ENCODE assay signal across 28 cellular contexts in genomic region chr5:7983433-7983832, GRCh38.
A peak's percentile ranks its signal among the peaks of the same experiment; 100 is the strongest.
DNase-seq lines count a peak whose midpoint lies in the region; ATAC-seq and TF ChIP-seq lines count a peak whose summit lies in the region.
"Had no signal": no experiment of that assay in that cellular context is flagged by ENCODE, and none has a peak within 500 bp of the region (broad histone marks: within the 10 kb centered on the region; RNA-seq: fewer than 3 reads in every experiment).

No MANE protein-coding gene starts in this region.

- H3K36me3 Mint-ChIP-seq in WTC11: no peaks in the 10 kb centered on the region
- peaks cover 0 to 5% (median 0%) of the 10 kb centered on the region in 5 donors for H3K36me3 Mint-ChIP-seq in naive thymus-derived CD4-positive, alpha-beta T cell
- H3K36me3 Mint-ChIP-seq: CD8-positive, alpha-beta T cell had no signal

- H3K9me3 ChIP-seq in naive thymus-derived CD4-positive, alpha-beta T cell (ENCODE audit: control insufficient read depth in 2 of 3, low read length in 3 of 3): no peaks in the 10 kb centered on the region
- H3K9me3 ChIP-seq in ascending aorta: no peaks in the 10 kb centered on the region
- H3K9me3 ChIP-seq: A549, Caco-2, MG63, SJSA1 had no signal

- H3K36me3 ChIP-seq in H7 (replicated peaks; ENCODE audit: control insufficient read depth, insufficient read depth, low read length) (no peaks in the 10 kb centered on the region), ascending aorta (no peaks in the 10 kb centered on the region)
- no peaks in the 10 kb centered on the region for H3K36me3 ChIP-seq in naive thymus-derived CD4-positive, alpha-beta T cell (ENCODE audit: control insufficient read depth in 2 of 3, insufficient read depth in 3 of 3, low read length in 3 of 3)
- H3K36me3 ChIP-seq: MG63, SJSA1 had no signal

- intact Hi-C loops in naive thymus-derived CD4-positive, alpha-beta T cell (cut with micrococcal nuclease): no loop called here
- intact Hi-C loops in ascending aorta (cut with DNase I): no loop called here

- H3K27ac ChIP-seq in naive thymus-derived CD4-positive, alpha-beta T cell (ENCODE audit: low read depth, low read length): no peak overlapping the region
- no peak overlapping the region for H3K27ac ChIP-seq in ascending aorta
- H3K27ac ChIP-seq: A549, C4-2B, SJSA1 had no signal

- H3K27me3 ChIP-seq in H7 (ENCODE audit: control insufficient read depth, insufficient read depth, low read length) (no peaks in the 10 kb centered on the region), ascending aorta (no peaks in the 10 kb centered on the region)
- no peaks in the 10 kb centered on the region for H3K27me3 ChIP-seq in naive thymus-derived CD4-positive, alpha-beta T cell (ENCODE audit: control insufficient read depth in 2 of 2, insufficient read depth in 2 of 2, low read length in 2 of 2)
- H3K27me3 ChIP-seq: SJSA1 had no signal

- CTCF ChIA-PET in WTC11 (lab: Charles Lee): no interaction called here
- CTCF ChIA-PET in naive thymus-derived CD4-positive, alpha-beta T cell (lab: Charles Lee): no interaction called here

- POLR2A ChIA-PET in WTC11 (lab: Charles Lee): no interaction called here
- POLR2A ChIA-PET in naive thymus-derived CD4-positive, alpha-beta T cell (lab: Charles Lee): no interaction called here

- peak; percentile 30 for ATAC-seq in WTC11
- peak; percentile 26 for ATAC-seq in naive thymus-derived CD4-positive, alpha-beta T cell
- ATAC-seq in stimulated activated naive CD8-positive, alpha-beta T cell treated with anti-CD3 and anti-CD28 coated beads, Interleukin-15, Interleukin-2, amounts not matched to agents 100 U/mL and 50 U/mL, for 24 hours: peak; percentile 32
- ATAC-seq: CD8-positive, alpha-beta T cell; GM12878; HCT116 had no signal

- H3K4me3 ChIP-seq in H7 (ENCODE audit: insufficient read depth, low read depth, low read length) (no peak overlapping the region), ascending aorta (no peak overlapping the region)
- no peak overlapping the region for H3K4me3 ChIP-seq in naive thymus-derived CD4-positive, alpha-beta T cell (ENCODE audit: low read length)
- H3K4me3 ChIP-seq: A549, GM12878, MG63, SJSA1 had no signal

- peaks cover 4% of the 10 kb centered on the region for H3K4me1 Mint-ChIP-seq in WTC11
- peaks cover 0 to 6% (median 0%) of the 10 kb centered on the region in 7 donors for H3K4me1 Mint-ChIP-seq in naive thymus-derived CD4-positive, alpha-beta T cell

- H3K27ac Mint-ChIP-seq in WTC11: no peak overlapping the region
- no peak overlapping the region for H3K27ac Mint-ChIP-seq in naive thymus-derived CD4-positive, alpha-beta T cell
- H3K27ac Mint-ChIP-seq: B cell; CD8-positive, alpha-beta T cell had no signal

- H3K4me1 ChIP-seq in naive thymus-derived CD4-positive, alpha-beta T cell (ENCODE audit: control insufficient read depth in 2 of 2, insufficient read depth in 2 of 2, low read length in 2 of 2): no peaks in the 10 kb centered on the region
- H3K4me1 ChIP-seq in ascending aorta: no peaks in the 10 kb centered on the region
- H3K4me1 ChIP-seq: A549, Caco-2, SJSA1 had no signal

- TF ChIP-seq CTCF in WTC11 (IDR thresholded peaks at IDR 0.05): no peak
- TF ChIP-seq CTCF in ascending aorta (IDR thresholded peaks at IDR 0.05): no peak

- no peaks in the 10 kb centered on the region for H3K9me3 Mint-ChIP-seq in WTC11
- peaks cover 0 to 5% (median 0%) of the 10 kb centered on the region in 11 donors for H3K9me3 Mint-ChIP-seq in naive thymus-derived CD4-positive, alpha-beta T cell
- H3K9me3 Mint-ChIP-seq: CD8-positive, alpha-beta T cell had no signal

- H3K27me3 Mint-ChIP-seq in WTC11 (ENCODE audit: low read depth): no peaks in the 10 kb centered on the region
- peaks cover 0 to 14% (median 0%) of the 10 kb centered on the region in 5 donors for H3K27me3 Mint-ChIP-seq in naive thymus-derived CD4-positive, alpha-beta T cell
- H3K27me3 Mint-ChIP-seq: B cell had no signal

- H3K4me3 Mint-ChIP-seq in WTC11: no peak overlapping the region
- no peak overlapping the region for H3K4me3 Mint-ChIP-seq in naive thymus-derived CD4-positive, alpha-beta T cell
- H3K4me3 Mint-ChIP-seq: B cell; CD8-positive, alpha-beta T cell had no signal

- DNase-seq in H7 (peak; percentile 21), WTC11 (ENCODE audit: low spot score) (no peak), foreskin melanocyte (no peak), ascending aorta (ENCODE audit: low spot score in 2 of 2) (no peak), AG08396 (ENCODE audit: low spot score) (no peak), AG08395 (ENCODE audit: low spot score) (no peak)
- DNase-seq in naive thymus-derived CD4-positive, alpha-beta T cell: no peak
- DNase-seq in stimulated activated naive CD8-positive, alpha-beta T cell treated with anti-CD3 and anti-CD28 coated beads, Interleukin-15, Interleukin-2, amounts not matched to agents 100 U/mL and 50 U/mL, for 24 hours: no peak
- DNase-seq: Caco-2; CD8-positive, alpha-beta T cell; DMS 273 treated with DMSO at 0.1 percent for 48 hours; DMS79; EL; GDM1; KG1; MG63; NCI-H2029; NCI-H446; NCI-H526; NCI-H82; Right ventricle myocardium superior; RPMI8226 had no signal

TF ChIP-seq in WTC11, 78 proteins besides CTCF, POLR2A, EP300 and RAD21:
- TF ChIP-seq USF1 (CRISPR knock-in tag; IDR thresholded peaks at IDR 0.05) (no peak), ATF1 (CRISPR knock-in tag; IDR thresholded peaks at IDR 0.05) (no peak), TEAD4 (CRISPR knock-in tag; IDR thresholded peaks at IDR 0.05) (no peak), ZBTB43 (CRISPR knock-in tag; IDR thresholded peaks at IDR 0.05) (no peak), E2F1 (CRISPR knock-in tag; IDR thresholded peaks at IDR 0.05) (no peak), OVOL2 (CRISPR knock-in tag; IDR thresholded peaks at IDR 0.05; ENCODE audit: borderline replicate concordance) (no peak), RELA (CRISPR knock-in tag; IDR thresholded peaks at IDR 0.05; ENCODE audit: borderline replicate concordance) (no peak), CDX4 (CRISPR knock-in tag; IDR thresholded peaks at IDR 0.05; ENCODE audit: borderline replicate concordance) (no peak), NFE2L1 (CRISPR knock-in tag; IDR thresholded peaks at IDR 0.05) (no peak)
TF ChIP-seq in WTC11: peak in this region for 0.
